10 cellular contexts compared by ENCODE assay signal in genomic region chr6:88650029-88650619, GRCh38.
A peak's percentile ranks its signal among the peaks of the same experiment; 100 is the strongest.
DNase-seq lines count a peak whose midpoint lies in the region; ATAC-seq and TF ChIP-seq lines count a peak whose summit lies in the region.
"Had no signal": no experiment of that assay in that cellular context is flagged by ENCODE, and none has a peak within 500 bp of the region (broad histone marks: within the 10 kb centered on the region; RNA-seq: fewer than 3 reads in every experiment).

No MANE protein-coding gene starts in this region.

- H3K9me3 ChIP-seq in MG63 (no peaks in the 10 kb centered on the region), body of pancreas (no peaks in the 10 kb centered on the region)

- POLR2A ChIA-PET in activated CD4-positive, alpha-beta memory T cell treated with anti-CD3 and anti-CD28 coated beads for 36 hours (lab: Charles Lee) = no interaction called here

- peaks cover 7% of the 10 kb centered on the region for H3K4me1 Mint-ChIP-seq in activated CD4-positive, alpha-beta memory T cell treated with anti-CD3 and anti-CD28 coated beads for 36 hours (ENCODE audit: low read depth)

- no peaks in the 10 kb centered on the region for H3K4me1 ChIP-seq in body of pancreas

- H3K36me3 Mint-ChIP-seq in activated CD4-positive, alpha-beta memory T cell treated with anti-CD3 and anti-CD28 coated beads for 36 hours = peaks cover 20% of the 10 kb centered on the region

- no peak overlapping the region for H3K4me3 Mint-ChIP-seq in activated CD4-positive, alpha-beta memory T cell treated with anti-CD3 and anti-CD28 coated beads for 36 hours
- H3K4me3 Mint-ChIP-seq: naive B cell; stimulated activated naive CD8-positive, alpha-beta T cell treated with anti-CD3 and anti-CD28 coated beads, Interleukin-15, Interleukin-2, amounts not matched to agents 100 ng/mL and 50 ng/mL, for 24 hours had no signal

- no peak overlapping the region for H3K27ac ChIP-seq in body of pancreas

- H3K27me3 Mint-ChIP-seq in activated CD4-positive, alpha-beta memory T cell treated with anti-CD3 and anti-CD28 coated beads for 36 hours = no peaks in the 10 kb centered on the region
- H3K27me3 Mint-ChIP-seq: naive B cell; stimulated activated naive CD8-positive, alpha-beta T cell treated with anti-CD3 and anti-CD28 coated beads, Interleukin-15, Interleukin-2, amounts not matched to agents 100 ng/mL and 50 ng/mL, for 24 hours had no signal

- ATAC-seq in GM18498 (IDR thresholded peaks at IDR 0.05; ENCODE audit: unreplicated experiment) (peak; percentile 98), GM21717 (IDR thresholded peaks at IDR 0.05; ENCODE audit: unreplicated experiment) (peak; percentile 95), HG03521 (IDR thresholded peaks at IDR 0.05; ENCODE audit: unreplicated experiment) (peak; percentile 96), body of pancreas (no peak)

- WGBS in body of pancreas, 2 donors = 68 to 81% methylated on average over 5 of the region's 5 CpGs

- H3K4me3 ChIP-seq in fibroblast of pulmonary artery (replicated peaks; ENCODE audit: low read depth, low read length) (no peak overlapping the region), MG63 (no peak overlapping the region), body of pancreas (no peak overlapping the region)

- peak; percentile 61 for DNase-seq in fibroblast of pulmonary artery (ENCODE audit: low read depth)
- no peak for DNase-seq in activated CD4-positive, alpha-beta memory T cell treated with anti-CD3 and anti-CD28 coated beads for 36 hours
- no peak for DNase-seq in MG63
- no peak for DNase-seq in ACHN
- no peak for DNase-seq in body of pancreas
- DNase-seq: naive B cell had no signal

- intact Hi-C loops in activated CD4-positive, alpha-beta memory T cell treated with anti-CD3 and anti-CD28 coated beads for 36 hours (cut with micrococcal nuclease) = loop anchor here (10.0 kb wide), 1 partner anchor 215 kb away; no protein-coding TSS in a partner anchor
- intact Hi-C loops in body of pancreas (cut with DNase I) = no loop called here

- TF ChIP-seq POLR2A in body of pancreas (IDR thresholded peaks at IDR 0.05) = no peak

- no peaks in the 10 kb centered on the region for H3K36me3 ChIP-seq in MG63
- no peaks in the 10 kb centered on the region for H3K36me3 ChIP-seq in body of pancreas (replicated peaks in 1 of 2; ENCODE audit: insufficient read depth in 1 of 2, low read depth in 2 of 2)

- no peaks in the 10 kb centered on the region for H3K27me3 ChIP-seq in MG63
- H3K27me3 ChIP-seq in body of pancreas = no peaks in the 10 kb centered on the region

- H3K9me3 Mint-ChIP-seq in activated CD4-positive, alpha-beta memory T cell treated with anti-CD3 and anti-CD28 coated beads for 36 hours = peaks cover 3% of the 10 kb centered on the region

- H3K27ac Mint-ChIP-seq in activated CD4-positive, alpha-beta memory T cell treated with anti-CD3 and anti-CD28 coated beads for 36 hours = no peak overlapping the region
- H3K27ac Mint-ChIP-seq: stimulated activated naive CD8-positive, alpha-beta T cell treated with anti-CD3 and anti-CD28 coated beads, Interleukin-15, Interleukin-2, amounts not matched to agents 100 ng/mL and 50 ng/mL, for 24 hours had no signal

- in situ Hi-C loops in ACHN (cut with HindIII; ENCODE audit: low pct_ligation_motif_present, low pct_unique_long_range_greater_than_20kb, low sequenced_read_pairs) = no loop called here

- TF ChIP-seq CTCF in fibroblast of pulmonary artery (IDR thresholded peaks at IDR 0.05; ENCODE audit: low read length, missing control alignments) (no peak), body of pancreas (IDR thresholded peaks at IDR 0.05) (no peak)

- CTCF ChIA-PET in activated CD4-positive, alpha-beta memory T cell treated with anti-CD3 and anti-CD28 coated beads for 36 hours (lab: Charles Lee) = interaction anchor here (0.8 kb wide), 1 partner anchor 10 kb away, joined by 3 read pairs; no protein-coding TSS in a partner anchor
